In the genomic region with DNA sequence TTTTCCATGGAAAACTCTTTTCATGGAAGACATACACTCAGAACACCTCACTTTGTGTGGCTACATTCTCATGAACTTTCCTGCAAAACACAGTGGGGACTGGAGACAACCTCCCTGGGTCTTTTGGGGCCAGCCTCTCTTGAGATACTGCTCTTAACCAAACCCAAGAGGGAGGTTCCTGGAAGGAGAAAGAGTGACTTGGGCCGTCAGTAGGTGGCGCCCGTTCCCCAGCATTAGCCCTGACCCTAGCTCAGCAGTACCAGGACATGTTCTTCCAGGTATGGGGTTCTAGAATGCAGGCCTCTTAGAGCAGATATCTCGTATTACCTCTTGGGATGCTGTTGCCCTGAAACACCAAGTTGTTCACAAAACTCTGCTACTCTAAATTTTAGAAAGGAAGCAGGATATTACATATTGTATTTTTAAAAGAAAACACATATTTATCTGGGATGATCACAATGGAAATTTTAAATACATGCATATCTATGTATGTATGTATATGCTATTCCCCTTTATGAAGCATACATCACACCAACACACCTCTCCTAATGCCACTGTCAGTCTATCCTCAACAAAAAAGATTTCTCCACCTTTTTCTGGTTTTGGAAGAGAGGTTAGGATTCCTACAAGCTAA, we compare ENCODE assay signal across 8 cellular contexts. TPM values are rescaled to one million over a fixed set of nuclear protein-coding genes. Genes with fewer than 3 reads are reported as not detected.
A peak's percentile ranks its signal among the peaks of the same experiment; 100 is the strongest.
DNase-seq lines count a peak whose midpoint lies in the region; ATAC-seq, FAIRE-seq and TF ChIP-seq lines count a peak whose summit lies in the region.

No MANE protein-coding gene starts in this region.

- peak; percentile 54 for TF ChIP-seq RAD21 in neural cell (conservative IDR thresholded peaks at IDR 0.05)

- no peak for DNase-seq in D721Med (ENCODE audit: insufficient read length, low spot score)
- DNase-seq in NOMO-1 treated with DMSO at 0.1 percent for 48 hours (lab: John Stamatoyannopoulos, UW; ENCODE audit: unreplicated experiment) = peak; percentile 39
- peak; percentile 86 for DNase-seq in activated CD8-positive, alpha-beta memory T cell treated with anti-CD3 and anti-CD28 coated beads, Interleukin-2, amount 50 U/mL, for 48 hours
- DNase-seq in esophagus muscularis mucosa (ENCODE audit: extremely low spot score) = peak; percentile 91
- peak in 1 of 2 donors; percentile 74 for DNase-seq in suprapubic skin (ENCODE audit: low spot score in 2 of 2)

- no peak overlapping the region for H2AFZ ChIP-seq in neural cell (ENCODE audit: low read depth, low read length)

- H3K4me2 ChIP-seq in neural cell (ENCODE audit: low read length) = no peak overlapping the region

- TF ChIP-seq EP300 in esophagus muscularis mucosa (IDR thresholded peaks at IDR 0.05) (no peak), neural cell (conservative IDR thresholded peaks at IDR 0.05; ENCODE audit: poor library complexity, severe bottlenecking) (no peak), suprapubic skin (IDR thresholded peaks at IDR 0.05) (no peak)

- no peaks in the 10 kb centered on the region for H3K27me3 ChIP-seq in esophagus muscularis mucosa
- H3K27me3 ChIP-seq in neural cell (ENCODE audit: insufficient read depth, low read depth, low read length) = no peaks in the 10 kb centered on the region
- H3K27me3 ChIP-seq in suprapubic skin = no peaks in the 10 kb centered on the region

- H3K9me2 ChIP-seq in neural cell (ENCODE audit: insufficient read depth, low read length) = no peaks in the 10 kb centered on the region

- TF ChIP-seq CTCF in D721Med (IDR thresholded peaks at IDR 0.05; ENCODE audit: insufficient read depth, missing control alignments) (peak; percentile 92), esophagus muscularis mucosa (IDR thresholded peaks at IDR 0.05) (peak; percentile 71 to 87 (median 78)), neural cell (IDR thresholded peaks at IDR 0.05; ENCODE audit: poor library complexity, severe bottlenecking) (peak; percentile 51), suprapubic skin (IDR thresholded peaks at IDR 0.05) (peak; percentile 65 to 78)

- TF ChIP-seq POLR2A in esophagus muscularis mucosa (IDR thresholded peaks at IDR 0.05; ENCODE audit: low read depth) = no peak
- no peak for TF ChIP-seq POLR2A in suprapubic skin (IDR thresholded peaks at IDR 0.05)

- no peak for FAIRE-seq in D721Med (lab: Jason Lieb, UNC)

- H3K27ac ChIP-seq in esophagus muscularis mucosa (replicated peaks in 1 of 4) (no peak overlapping the region), neural cell (ENCODE audit: low read length) (no peak overlapping the region), suprapubic skin (no peak overlapping the region)

- 5% methylated on average over 4 of the region's 4 CpGs for WGBS in esophagus muscularis mucosa
- 3% methylated on average over 4 of the region's 4 CpGs for WGBS in suprapubic skin

- peaks cover 0 to 5% (median 0%) of the 10 kb centered on the region in 4 donors for H3K4me1 ChIP-seq in esophagus muscularis mucosa
- H3K4me1 ChIP-seq in suprapubic skin = peaks cover 4% of the 10 kb centered on the region

- H3K4me3 ChIP-seq in esophagus muscularis mucosa (no peak overlapping the region), neural cell (ENCODE audit: low read length) (no peak overlapping the region), suprapubic skin (no peak overlapping the region)

- H4K20me1 ChIP-seq in neural cell (ENCODE audit: insufficient read depth) = no peaks in the 10 kb centered on the region

- intact Hi-C loops in esophagus muscularis mucosa (cut with DNase I) = loop anchor here (5.0 to 10.0 kb wide), 3 partner anchors 67 to 583 kb away; no protein-coding TSS in a partner anchor

- H3K36me3 ChIP-seq in esophagus muscularis mucosa = no peaks in the 10 kb centered on the region
- no peaks in the 10 kb centered on the region for H3K36me3 ChIP-seq in neural cell (ENCODE audit: insufficient read depth, low read length)
- no peaks in the 10 kb centered on the region for H3K36me3 ChIP-seq in suprapubic skin

- H3F3A ChIP-seq in neural cell (ENCODE audit: insufficient read depth, low read length, poor library complexity, severe bottlenecking) = no peaks in the 10 kb centered on the region

- ATAC-seq in GM19468 (IDR thresholded peaks at IDR 0.05; ENCODE audit: extremely low read depth, unreplicated experiment) (peak; percentile 90), HG03565 (IDR thresholded peaks at IDR 0.05; ENCODE audit: unreplicated experiment) (peak; percentile 91)

- no peak overlapping the region for H3K9ac ChIP-seq in neural cell (ENCODE audit: low read length)

- H3K79me2 ChIP-seq in neural cell (replicated peaks; ENCODE audit: insufficient read depth, low read length) = no peaks in the 10 kb centered on the region

- H3K9me3 ChIP-seq in esophagus muscularis mucosa = no peaks in the 10 kb centered on the region
- no peaks in the 10 kb centered on the region for H3K9me3 ChIP-seq in neural cell (ENCODE audit: low read length)
- H3K9me3 ChIP-seq in suprapubic skin = no peaks in the 10 kb centered on the region

TF ChIP-seq in neural cell, 6 proteins besides CTCF, POLR2A, EP300 and RAD21:
- TF ChIP-seq, protein P1, sequence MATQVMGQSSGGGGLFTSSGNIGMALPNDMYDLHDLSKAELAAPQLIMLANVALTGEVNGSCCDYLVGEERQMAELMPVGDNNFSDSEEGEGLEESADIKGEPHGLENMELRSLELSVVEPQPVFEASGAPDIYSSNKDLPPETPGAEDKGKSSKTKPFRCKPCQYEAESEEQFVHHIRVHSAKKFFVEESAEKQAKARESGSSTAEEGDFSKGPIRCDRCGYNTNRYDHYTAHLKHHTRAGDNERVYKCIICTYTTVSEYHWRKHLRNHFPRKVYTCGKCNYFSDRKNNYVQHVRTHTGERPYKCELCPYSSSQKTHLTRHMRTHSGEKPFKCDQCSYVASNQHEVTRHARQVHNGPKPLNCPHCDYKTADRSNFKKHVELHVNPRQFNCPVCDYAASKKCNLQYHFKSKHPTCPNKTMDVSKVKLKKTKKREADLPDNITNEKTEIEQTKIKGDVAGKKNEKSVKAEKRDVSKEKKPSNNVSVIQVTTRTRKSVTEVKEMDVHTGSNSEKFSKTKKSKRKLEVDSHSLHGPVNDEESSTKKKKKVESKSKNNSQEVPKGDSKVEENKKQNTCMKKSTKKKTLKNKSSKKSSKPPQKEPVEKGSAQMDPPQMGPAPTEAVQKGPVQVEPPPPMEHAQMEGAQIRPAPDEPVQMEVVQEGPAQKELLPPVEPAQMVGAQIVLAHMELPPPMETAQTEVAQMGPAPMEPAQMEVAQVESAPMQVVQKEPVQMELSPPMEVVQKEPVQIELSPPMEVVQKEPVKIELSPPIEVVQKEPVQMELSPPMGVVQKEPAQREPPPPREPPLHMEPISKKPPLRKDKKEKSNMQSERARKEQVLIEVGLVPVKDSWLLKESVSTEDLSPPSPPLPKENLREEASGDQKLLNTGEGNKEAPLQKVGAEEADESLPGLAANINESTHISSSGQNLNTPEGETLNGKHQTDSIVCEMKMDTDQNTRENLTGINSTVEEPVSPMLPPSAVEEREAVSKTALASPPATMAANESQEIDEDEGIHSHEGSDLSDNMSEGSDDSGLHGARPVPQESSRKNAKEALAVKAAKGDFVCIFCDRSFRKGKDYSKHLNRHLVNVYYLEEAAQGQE (IDR thresholded peaks at IDR 0.05; ENCODE audit: borderline replicate concordance) = no peak
- TF ChIP-seq SMC3 (conservative IDR thresholded peaks at IDR 0.05; ENCODE audit: poor library complexity) = peak; percentile 41
- no peak for TF ChIP-seq EZH2 (IDR thresholded peaks at IDR 0.05; ENCODE audit: borderline replicate concordance, insufficient read depth, low read length, poor library complexity, severe bottlenecking)
- no peak for TF ChIP-seq MXI1 (conservative IDR thresholded peaks at IDR 0.05; ENCODE audit: poor library complexity, severe bottlenecking)
- TF ChIP-seq POLR2AphosphoS5 (IDR thresholded peaks at IDR 0.05) = no peak
TF ChIP-seq in neural cell: peak in this region for 1.

RNA-seq across cellular contexts. Expression of a gene that starts 15.8 kb away (rescaled TPM):
- total RNA-seq in esophagus muscularis mucosa (10 to 100 TPM; 14.6 to 34.1 (median 20.5) TPM), suprapubic skin (1 to 10 TPM; 2.0 to 4.5 (median 2.9) TPM)
- polyA plus RNA-seq in neural cell = 0.16 TPM in 1 of 2 replicates, not detected in the other
- 0.97 and 2.9 TPM in 2 replicates for polyA minus RNA-seq in neural cell
